ENCODE assay signal across 11 cellular contexts in genomic region chr2:224944707-224945106, GRCh38.
A peak's percentile ranks its signal among the peaks of the same experiment; 100 is the strongest.
DNase-seq lines count a peak whose midpoint lies in the region; ATAC-seq and TF ChIP-seq lines count a peak whose summit lies in the region.
"Had no signal": no experiment of that assay in that cellular context is flagged by ENCODE, and none has a peak within 500 bp of the region (broad histone marks: within the 10 kb centered on the region; RNA-seq: fewer than 3 reads in every experiment).

No MANE protein-coding gene starts in this region.

- no peak for DNase-seq in CD8-positive, alpha-beta memory T cell
- DNase-seq in activated naive CD8-positive, alpha-beta T cell treated with anti-CD3 and anti-CD28 coated beads, Interleukin-2, amount 10 ng/mL, durations not matched to agents 7 days and 5 days, result no peak
- no peak for DNase-seq in natural killer cell treated with Interleukin-12 subunit alpha and Interleukin-12 subunit beta and Interleukin-15 and Interleukin-18, amount 100 ng/mL, for 72 hours (ENCODE audit: low spot score)
- DNase-seq in SW480 (ENCODE audit: low spot score) (no peak), left lobe of liver (ENCODE audit: low spot score) (no peak), EL (no peak), PC-9 (no peak)
- DNase-seq: NCI-H1048, NCI-H748 treated with DMSO at 0.1 percent for 48 hours had no signal

- peaks cover 0 to 3% of the 10 kb centered on the region in 2 donors for H3K27me3 Mint-ChIP-seq in CD8-positive, alpha-beta memory T cell
- no peaks in the 10 kb centered on the region for H3K27me3 Mint-ChIP-seq in activated naive CD8-positive, alpha-beta T cell treated with anti-CD3 and anti-CD28 coated beads, Interleukin-2, amount 10 ng/mL, durations not matched to agents 7 days and 5 days
- no peaks in the 10 kb centered on the region for H3K27me3 Mint-ChIP-seq in natural killer cell treated with Interleukin-12 subunit alpha and Interleukin-12 subunit beta and Interleukin-15 and Interleukin-18, amount 100 ng/mL, for 72 hours

- CTCF ChIA-PET in CD8-positive, alpha-beta memory T cell (lab: Charles Lee), result interaction anchor here (1.1 to 1.4 kb wide), 2 partner anchors 11 to 13 kb away, joined by 4 read pairs; no protein-coding TSS in a partner anchor
- CTCF ChIA-PET in PC-9 (lab: Charles Lee), result no interaction called here

- POLR2A ChIA-PET in CD8-positive, alpha-beta memory T cell (lab: Charles Lee), result no interaction called here
- POLR2A ChIA-PET in activated naive CD8-positive, alpha-beta T cell treated with anti-CD3 and anti-CD28 coated beads, Interleukin-2, amount 10 ng/mL, durations not matched to agents 7 days and 5 days (lab: Charles Lee), result interaction anchor here (0.6 to 10.9 kb wide), 6 partner anchors 8 to 94 kb away, joined by 3 to 172 read pairs (median 12); no protein-coding TSS in a partner anchor
- POLR2A ChIA-PET in PC-9 (lab: Charles Lee; ENCODE audit: unreplicated experiment), result no interaction called here

- TF ChIP-seq CTCF in PC-9 (conservative IDR thresholded peaks at IDR 0.05), result no peak

- ATAC-seq in HG03439 (IDR thresholded peaks at IDR 0.05; ENCODE audit: unreplicated experiment) (peak; percentile 9), left lobe of liver (no peak)
- ATAC-seq in activated naive CD8-positive, alpha-beta T cell treated with anti-CD3 and anti-CD28 coated beads, Interleukin-2, amount 10 ng/mL, durations not matched to agents 7 days and 5 days (ENCODE audit: low read depth), result no peak
- ATAC-seq in natural killer cell treated with Interleukin-12 subunit alpha and Interleukin-12 subunit beta and Interleukin-15 and Interleukin-18, amount 100 ng/mL, for 72 hours, result no peak

- no peaks in the 10 kb centered on the region for H3K9me3 ChIP-seq in CD8-positive, alpha-beta memory T cell (ENCODE audit: low read length)
- H3K9me3 ChIP-seq in PC-9 (ENCODE audit: insufficient read depth, low read depth), result no peaks in the 10 kb centered on the region
- H3K9me3 ChIP-seq: breast epithelium had no signal

- no peak overlapping the region for H3K27ac ChIP-seq in CD8-positive, alpha-beta memory T cell (ENCODE audit: low read depth, low read length)
- no peak overlapping the region for H3K27ac ChIP-seq in PC-9
- H3K27ac ChIP-seq: breast epithelium had no signal

- H3K4me1 ChIP-seq in CD8-positive, alpha-beta memory T cell (ENCODE audit: insufficient read depth, low read length), result peaks cover 76% of the 10 kb centered on the region
- H3K4me1 ChIP-seq in PC-9 (replicated peaks; ENCODE audit: insufficient read depth), result no peaks in the 10 kb centered on the region
- H3K4me1 ChIP-seq: breast epithelium had no signal

- peaks cover 83 to 93% (median 92%) of the 10 kb centered on the region in 3 donors for H3K4me1 Mint-ChIP-seq in CD8-positive, alpha-beta memory T cell
- peaks cover 50% of the 10 kb centered on the region for H3K4me1 Mint-ChIP-seq in activated naive CD8-positive, alpha-beta T cell treated with anti-CD3 and anti-CD28 coated beads, Interleukin-2, amount 10 ng/mL, durations not matched to agents 7 days and 5 days
- H3K4me1 Mint-ChIP-seq in natural killer cell treated with Interleukin-12 subunit alpha and Interleukin-12 subunit beta and Interleukin-15 and Interleukin-18, amount 100 ng/mL, for 72 hours (ENCODE audit: low read depth in 2 of 2), result peaks cover 67 to 85% of the 10 kb centered on the region in 2 donors

- no peak overlapping the region for H3K4me2 ChIP-seq in PC-9

- no peaks in the 10 kb centered on the region for H3K9me3 Mint-ChIP-seq in CD8-positive, alpha-beta memory T cell
- H3K9me3 Mint-ChIP-seq in activated naive CD8-positive, alpha-beta T cell treated with anti-CD3 and anti-CD28 coated beads, Interleukin-2, amount 10 ng/mL, durations not matched to agents 7 days and 5 days, result no peaks in the 10 kb centered on the region
- H3K9me3 Mint-ChIP-seq in natural killer cell treated with Interleukin-12 subunit alpha and Interleukin-12 subunit beta and Interleukin-15 and Interleukin-18, amount 100 ng/mL, for 72 hours, result peaks cover 8% of the 10 kb centered on the region

- no peaks in the 10 kb centered on the region for H3K27me3 ChIP-seq in CD8-positive, alpha-beta memory T cell (ENCODE audit: insufficient read depth, low read length, poor library complexity, severe bottlenecking)
- no peaks in the 10 kb centered on the region for H3K27me3 ChIP-seq in PC-9 (ENCODE audit: insufficient read depth, low read depth)
- H3K27me3 ChIP-seq: breast epithelium had no signal

- H3K27ac Mint-ChIP-seq in CD8-positive, alpha-beta memory T cell, result peak overlapping the region; percentile 76 to 96 (median 90)
- H3K27ac Mint-ChIP-seq in activated naive CD8-positive, alpha-beta T cell treated with anti-CD3 and anti-CD28 coated beads, Interleukin-2, amount 10 ng/mL, durations not matched to agents 7 days and 5 days, result peak overlapping the region; percentile 96
- peak overlapping the region; percentile 84 to 93 for H3K27ac Mint-ChIP-seq in natural killer cell treated with Interleukin-12 subunit alpha and Interleukin-12 subunit beta and Interleukin-15 and Interleukin-18, amount 100 ng/mL, for 72 hours

- no peaks in the 10 kb centered on the region for H4K20me1 ChIP-seq in PC-9 (ENCODE audit: insufficient read depth)

- peak overlapping the region; percentile 65 for H3K4me3 ChIP-seq in CD8-positive, alpha-beta memory T cell (ENCODE audit: low read length)
- H3K4me3 ChIP-seq in PC-9, result no peak overlapping the region
- H3K4me3 ChIP-seq: breast epithelium had no signal

- intact Hi-C loops in PC-9 (cut with micrococcal nuclease; ENCODE audit: unreplicated experiment), result no loop called here

- H3F3A ChIP-seq in PC-9 (ENCODE audit: insufficient read depth, low read depth), result no peaks in the 10 kb centered on the region

- H3K79me2 ChIP-seq in PC-9 (ENCODE audit: low read depth), result no peaks in the 10 kb centered on the region

- H3K36me3 ChIP-seq in CD8-positive, alpha-beta memory T cell (ENCODE audit: insufficient read depth, low read length), result no peaks in the 10 kb centered on the region
- H3K36me3 ChIP-seq in PC-9 (ENCODE audit: low read depth), result no peaks in the 10 kb centered on the region
- H3K36me3 ChIP-seq: breast epithelium had no signal

- H3K36me3 Mint-ChIP-seq in CD8-positive, alpha-beta memory T cell, result peaks cover 0 to 32% (median 6%) of the 10 kb centered on the region in 3 donors
- H3K36me3 Mint-ChIP-seq in activated naive CD8-positive, alpha-beta T cell treated with anti-CD3 and anti-CD28 coated beads, Interleukin-2, amount 10 ng/mL, durations not matched to agents 7 days and 5 days, result peaks cover 44% of the 10 kb centered on the region
- H3K36me3 Mint-ChIP-seq in natural killer cell treated with Interleukin-12 subunit alpha and Interleukin-12 subunit beta and Interleukin-15 and Interleukin-18, amount 100 ng/mL, for 72 hours, result peaks cover 35% of the 10 kb centered on the region

- peak overlapping the region; percentile 88 to 98 (median 90) for H3K4me3 Mint-ChIP-seq in CD8-positive, alpha-beta memory T cell
- H3K4me3 Mint-ChIP-seq in activated naive CD8-positive, alpha-beta T cell treated with anti-CD3 and anti-CD28 coated beads, Interleukin-2, amount 10 ng/mL, durations not matched to agents 7 days and 5 days, result peak overlapping the region; percentile 96
- peak overlapping the region; percentile 93 for H3K4me3 Mint-ChIP-seq in natural killer cell treated with Interleukin-12 subunit alpha and Interleukin-12 subunit beta and Interleukin-15 and Interleukin-18, amount 100 ng/mL, for 72 hours

- no peak overlapping the region for H2AFZ ChIP-seq in PC-9

- BruUV-seq in PC-9 (replicated peaks; lab: Mats Ljungman, UMichigan), result no TSS peak

- H3K9me2 ChIP-seq in PC-9 (ENCODE audit: insufficient read depth), result 0 out of 2 replicates have a peak, but pooled peaks cover 3% of the 10 kb centered on the region
